16 cellular contexts compared by ENCODE assay signal in genomic region chr5:159174511-159175168, GRCh38. TPM values are rescaled to one million over a fixed set of nuclear protein-coding genes. Genes with fewer than 3 reads are reported as not detected.
DNase-seq lines count a peak whose midpoint lies in the region; ATAC-seq, FAIRE-seq and TF ChIP-seq lines count a peak whose summit lies in the region.
"Had no signal": no experiment of that assay in that cellular context is flagged by ENCODE, and none has a peak within 500 bp of the region (broad histone marks: within the 10 kb centered on the region; RNA-seq: fewer than 3 reads in every experiment).

No MANE protein-coding gene starts in this region.

- H3K4me2 ChIP-seq in A549: peak overlapping the region; percentile 79

- no peaks in the 10 kb centered on the region for H3K27me3 ChIP-seq in lower lobe of right lung (ENCODE audit: low read depth)
- H3K27me3 ChIP-seq: colonic mucosa, ovary had no signal

- FAIRE-seq in A549 (lab: Jason Lieb, UNC): peak; percentile 49
- FAIRE-seq: frontal cortex had no signal

- TF ChIP-seq CTCF in A549 (IDR thresholded peaks at IDR 0.05): no peak
- no peak for TF ChIP-seq CTCF in lower lobe of right lung (IDR thresholded peaks at IDR 0.05)
- no peak for TF ChIP-seq CTCF in WTC11 (IDR thresholded peaks at IDR 0.05)

- H3K36me3 Mint-ChIP-seq in immature natural killer cell (peaks cover 5 to 16% (median 12%) of the 10 kb centered on the region in 3 donors), WTC11 (peaks cover 15% of the 10 kb centered on the region)

- H3K27ac Mint-ChIP-seq in immature natural killer cell (peak overlapping the region in 1 of 6 donors; percentile 41), WTC11 (no peak overlapping the region)

- CTCF ChIA-PET in A549 (lab: Yijun Ruan, JAX) (interaction anchor here (0.6 to 0.7 kb wide), 2 partner anchors 13 to 15 kb away, joined by 3 read pairs; no protein-coding TSS in a partner anchor), WTC11 (lab: Charles Lee) (no interaction called here)

- H3K9me3 Mint-ChIP-seq in immature natural killer cell (no peaks in the 10 kb centered on the region), WTC11 (no peaks in the 10 kb centered on the region)

- H3K4me3 Mint-ChIP-seq in immature natural killer cell (no peak overlapping the region), WTC11 (no peak overlapping the region)

- POLR2A ChIA-PET in A549 (lab: Yijun Ruan, JAX) (interaction anchor here (1.6 kb wide), 1 partner anchor 33 kb away, joined by 6 read pairs; no protein-coding TSS in a partner anchor), WTC11 (lab: Charles Lee) (no interaction called here)

- intact Hi-C loops in lower lobe of right lung (cut with DNase I): no loop called here
- intact Hi-C loops in left colon (cut with DNase I, micrococcal nuclease): no loop called here

- H3K4me3 ChIP-seq in A549 (no peak overlapping the region), lower lobe of right lung (no peak overlapping the region)
- H3K4me3 ChIP-seq: colonic mucosa, ovary had no signal

- no peak for TF ChIP-seq RAD21 in A549 (conservative IDR thresholded peaks at IDR 0.05 in 1 of 2, IDR thresholded peaks at IDR 0.05 in 1 of 2)

- H3K9me3 ChIP-seq in A549 (no peaks in the 10 kb centered on the region), lower lobe of right lung (no peaks in the 10 kb centered on the region)
- H3K9me3 ChIP-seq: colonic mucosa, ovary had no signal

- peaks cover 9 to 45% of the 10 kb centered on the region in 2 donors for H3K4me1 Mint-ChIP-seq in immature natural killer cell
- H3K4me1 Mint-ChIP-seq in WTC11: no peaks in the 10 kb centered on the region

- ATAC-seq in A549: no peak
- peak in 1 of 2 donors; percentile 42 for ATAC-seq in lower lobe of right lung
- ATAC-seq in WTC11: no peak
- no peak for ATAC-seq in left colon
- ATAC-seq in HG02623 (IDR thresholded peaks at IDR 0.05; ENCODE audit: unreplicated experiment): no peak
- ATAC-seq: activated CD4-positive, CD25-positive, alpha-beta regulatory T cell treated with anti-CD3 and anti-CD28 coated beads, Interleukin-2, amount 50 U/mL, for 24 hours had no signal

- H3K27me3 Mint-ChIP-seq in immature natural killer cell (ENCODE audit: low read depth in 3 of 3) (no peaks in the 10 kb centered on the region), WTC11 (ENCODE audit: low read depth) (no peaks in the 10 kb centered on the region)

- peak overlapping the region; percentile 88 to 94 for H3K27ac ChIP-seq in A549
- H3K27ac ChIP-seq in lower lobe of right lung: peak overlapping the region; percentile 15
- H3K27ac ChIP-seq: C4-2B, colonic mucosa, ovary had no signal

- H3K4me1 ChIP-seq in A549 (peaks cover 88% of the 10 kb centered on the region), lower lobe of right lung (peaks cover 50% of the 10 kb centered on the region)
- H3K4me1 ChIP-seq: colonic mucosa had no signal

- DNase-seq in A549 (ENCODE audit: low read depth in 1 of 2, low spot score in 1 of 2) (no peak), HT-29 (ENCODE audit: low spot score) (peak; percentile 26), dermis blood vessel endothelial cell (peak; percentile 30), lower lobe of right lung (no peak), immature natural killer cell (no peak), WTC11 (ENCODE audit: low spot score) (no peak), left colon (no peak)
- DNase-seq: activated effector memory CD4-positive, alpha-beta T cell treated with Interleukin-2 at 50 U/mL for 16 hours; colonic mucosa; NCI-H2081 treated with DMSO at 0.1 percent for 48 hours; NK-92 treated with Interleukin-12 subunit alpha and Interleukin-12 subunit beta, amount 100 ng/mL, for 24 hours; ovary had no signal

- TF ChIP-seq EP300 in A549 (IDR thresholded peaks at IDR 0.05): no peak

- H3K36me3 ChIP-seq in lower lobe of right lung: peaks cover 26% of the 10 kb centered on the region
- H3K36me3 ChIP-seq: colonic mucosa, ovary had no signal

- no peak for TF ChIP-seq POLR2A in A549 (IDR thresholded peaks at IDR 0.05; ENCODE audit: low read length)

TF ChIP-seq in A549, 52 proteins besides CTCF, POLR2A, EP300 and RAD21 (continues in another document):
- no peak for TF ChIP-seq ATOH8 (CRISPR knock-in tag; IDR thresholded peaks at IDR 0.05; ENCODE audit: low read depth)
- no peak for TF ChIP-seq FOSB (CRISPR knock-in tag; IDR thresholded peaks at IDR 0.05)
- TF ChIP-seq RNF2 (IDR thresholded peaks at IDR 0.05; ENCODE audit: borderline replicate concordance, low read depth): no peak
- TF ChIP-seq HES2 (IDR thresholded peaks at IDR 0.05): no peak
- TF ChIP-seq CBX8 (IDR thresholded peaks at IDR 0.05): no peak
- TF ChIP-seq HOXB5 (CRISPR knock-in tag; IDR thresholded peaks at IDR 0.05): no peak
- TF ChIP-seq MAFK (IDR thresholded peaks at IDR 0.05; ENCODE audit: partially characterized antibody): no peak
- TF ChIP-seq ELK1 (IDR thresholded peaks at IDR 0.05; ENCODE audit: low read depth, low read length): no peak
- TF ChIP-seq JUNB (IDR thresholded peaks at IDR 0.05): no peak
- no peak for TF ChIP-seq HOXB13 (CRISPR knock-in tag; IDR thresholded peaks at IDR 0.05; ENCODE audit: low read depth)

TF ChIP-seq in WTC11, 78 proteins besides CTCF, POLR2A, EP300 and RAD21 (continues in another document):
- TF ChIP-seq IRF2 (CRISPR knock-in tag; IDR thresholded peaks at IDR 0.05; ENCODE audit: borderline replicate concordance, low read depth) (no peak), NR1H2 (CRISPR knock-in tag; IDR thresholded peaks at IDR 0.05) (no peak), ARID4B (CRISPR knock-in tag; IDR thresholded peaks at IDR 0.05; ENCODE audit: borderline replicate concordance) (no peak), NFE2L1 (CRISPR knock-in tag; IDR thresholded peaks at IDR 0.05) (no peak), AR (CRISPR knock-in tag; IDR thresholded peaks at IDR 0.05) (no peak), ZNF396 (CRISPR knock-in tag; IDR thresholded peaks at IDR 0.05; ENCODE audit: borderline replicate concordance) (no peak), FOXK1 (CRISPR knock-in tag; IDR thresholded peaks at IDR 0.05) (no peak)

RNA-seq across cellular contexts. Expression of gene RNF145, which starts 34.7 kb away (rescaled TPM):
- polyA plus RNA-seq in A549 (2011; rRNA removed) (122 and 147 TPM in 2 replicates), A549 (2017; fragmentation: RNase III; extraction: RNeasy Plus Mini Kit Qiagen cat#74134 plus additional on column Dnase treatment) (120 to 146 TPM (median 137 TPM) in 3 replicates), immature natural killer cell (10 to 100 TPM in 1 of 3 donors, 1 to 10 TPM in 2; 4.3 to 11.1 (median 5.9) TPM)
- polyA plus RNA-seq in A549 (2012; cell fraction: cytosol; rRNA removed): 38.4 and 45.0 TPM in 2 replicates
- 20.9 and 43.9 TPM in 2 replicates for polyA plus RNA-seq in A549 (2012; cell fraction: nucleus; rRNA removed)
- 82.2 and 83.3 TPM in 2 replicates for polyA minus RNA-seq in A549 (2011; rRNA and poly(A)+ RNA removed)
- 14.3 and 14.4 TPM in 2 replicates for total RNA-seq in HT-29 (2014; rRNA removed; shearing (Covaris generic))
- total RNA-seq in dermis blood vessel endothelial cell (47.8 and 71.3 TPM in 2 replicates), lower lobe of right lung (221 TPM), WTC11 (2021) (74.9 to 76.8 TPM (median 75.7 TPM) in 3 replicates), left colon (10 to 100 TPM; 67.0 to 69.3 TPM)

Comparison
In these comparisons a context has a peak if more than half of its experiments do, and no peak if none do; other contexts are left out.
1. DNase-seq: peak in HT-29 (single experiment) and dermis blood vessel endothelial cell (single experiment); none in A549 (0 of 2), lower lobe of right lung (single experiment), immature natural killer cell (0 of 3), WTC11 (single experiment) and left colon (0 of 2).